Comparison of ENCODE assay signal across 8 cellular contexts in genomic region chr1:244704107-244704506, GRCh38.
"Had no signal": no experiment of that assay in that cellular context is flagged by ENCODE, and none has a peak within 500 bp of the region (broad histone marks: within the 10 kb centered on the region; RNA-seq: fewer than 3 reads in every experiment).

No MANE protein-coding gene starts in this region.

- FAIRE-seq: G401.6, GM12878, GM12891, GM12892, GM18507, GM19239 had no signal

- ATAC-seq: GM12878 had no signal

- H3K4me3 ChIP-seq: GM12878 had no signal

- DNase-seq: GDM1, GF-D8 had no signal
